ENCODE assay signal across 8 cellular contexts in genomic region chr18:49041677-49042570, GRCh38.
DNase-seq lines count a peak whose midpoint lies in the region; TF ChIP-seq lines count a peak whose summit lies in the region.

No MANE protein-coding gene starts in this region.

- H2AFZ ChIP-seq in OCI-LY3 (ENCODE audit: low read depth, low read length) = no peak overlapping the region

- TF ChIP-seq EP300 in suprapubic skin (IDR thresholded peaks at IDR 0.05) = no peak

- no peak overlapping the region for H3K9ac ChIP-seq in OCI-LY3 (ENCODE audit: low read length)

- whole genome bisulfite sequencing in suprapubic skin = 56% methylated on average over 7 of the region's 10 CpGs

- H3K36me3 ChIP-seq in GM06990 (ENCODE audit: control insufficient read depth, insufficient read depth, low read length) (peaks cover 2% of the 10 kb centered on the region; the same call in 1 of the 2 replicates), OCI-LY3 (replicated peaks; ENCODE audit: low read depth, low read length) (peaks cover 40% of the 10 kb centered on the region), suprapubic skin (peaks cover 31% of the 10 kb centered on the region)

- CTCF ChIA-PET in AG04450 (lab: Charles Lee) = interaction anchor here (0.6 to 3.4 kb wide), 24 partner anchors 9 to 373 kb away, joined by 3 to 26 read pairs (median 4); no protein-coding TSS in a partner anchor

- TF ChIP-seq CTCF in AG04450 (IDR thresholded peaks at IDR 0.05; ENCODE audit: low read depth, low read length) (peak; percentile 77), GM06990 (IDR thresholded peaks at IDR 0.05; ENCODE audit: insufficient read depth, low read length, poor library complexity, severe bottlenecking) (peak; percentile 57), OCI-LY3 (IDR thresholded peaks at IDR 0.05; ENCODE audit: low read depth, low read length) (peak; percentile 88), suprapubic skin (IDR thresholded peaks at IDR 0.05) (peak; percentile 21 to 49)

- no peak overlapping the region for H3K4me2 ChIP-seq in OCI-LY3 (ENCODE audit: low read length)

- H3K9me3 ChIP-seq in AG04450 (ENCODE audit: control insufficient read depth, insufficient read depth, low read length) (peaks cover 4% of the 10 kb centered on the region), OCI-LY3 (ENCODE audit: insufficient read depth, low read length) (peaks cover 28% of the 10 kb centered on the region), suprapubic skin (peaks cover 7% of the 10 kb centered on the region)

- no peaks in the 10 kb centered on the region for H3K79me2 ChIP-seq in OCI-LY3 (ENCODE audit: low read length)

- no peaks in the 10 kb centered on the region for H4K20me1 ChIP-seq in OCI-LY3 (ENCODE audit: insufficient read depth, low read length)

- no peak overlapping the region for H3K27ac ChIP-seq in AG04450 (ENCODE audit: low read depth, low read length)
- no peak overlapping the region for H3K27ac ChIP-seq in OCI-LY3 (ENCODE audit: low read length)
- no peak overlapping the region for H3K27ac ChIP-seq in suprapubic skin

- H3K27me3 ChIP-seq in AG04450 (ENCODE audit: control insufficient read depth, insufficient read depth, low read length) = no peaks in the 10 kb centered on the region
- H3K27me3 ChIP-seq in GM06990 (replicated peaks; ENCODE audit: control insufficient read depth, insufficient read depth, low read length) = no peaks in the 10 kb centered on the region
- H3K27me3 ChIP-seq in OCI-LY3 (ENCODE audit: low read depth, low read length) = no peaks in the 10 kb centered on the region
- H3K27me3 ChIP-seq in suprapubic skin = no peaks in the 10 kb centered on the region

- H3K4me3 ChIP-seq in AG04450 (ENCODE audit: low read depth, low read length) (no peak overlapping the region), GM06990 (replicated peaks; ENCODE audit: low read depth, low read length) (no peak overlapping the region), OCI-LY3 (ENCODE audit: low read length) (no peak overlapping the region), suprapubic skin (no peak overlapping the region)

- intact Hi-C loops in posterior vena cava (cut with DNase I) = loop anchor here in 1 of 2 donors (10.0 kb wide), 1 partner anchor 267 kb away; no protein-coding TSS in a partner anchor

- no peaks in the 10 kb centered on the region for H3K4me1 ChIP-seq in OCI-LY3 (ENCODE audit: low read length)
- H3K4me1 ChIP-seq in suprapubic skin = no peaks in the 10 kb centered on the region

- TF ChIP-seq POLR2A in suprapubic skin (IDR thresholded peaks at IDR 0.05) = no peak

- POLR2A ChIA-PET in AG04450 (lab: Yijun Ruan, JAX) = no interaction called here

- peak; percentile 29 for DNase-seq in AG04450 (ENCODE audit: low read depth, low spot score)
- DNase-seq in GM06990 (ENCODE audit: extremely low read depth, insufficient read length) = no peak
- peak; percentile 63 for DNase-seq in astrocyte of the hippocampus (ENCODE audit: low read depth, low spot score)
- peak; percentile 54 for DNase-seq in iris pigment epithelial cell (ENCODE audit: low read depth)
- no peak for DNase-seq in suprapubic skin (ENCODE audit: low spot score in 2 of 2)
- DNase-seq in posterior vena cava (ENCODE audit: low spot score) = no peak
- DNase-seq in COLO829 (ENCODE audit: low spot score) = no peak

Comparison
In these comparisons a context has a peak if more than half of its experiments do, and no peak if none do; other contexts are left out.
1. DNase-seq: peak in AG04450 (single experiment), astrocyte of the hippocampus (single experiment) and iris pigment epithelial cell (single experiment); none in GM06990 (single experiment), suprapubic skin (0 of 2), posterior vena cava (single experiment) and COLO829 (single experiment).
2. CTCF ChIP-seq: peak in every context shown above with its lines; median percentile 88 in OCI-LY3; 77 in AG04450; 57 in GM06990; 35 in suprapubic skin.